ENCODE assay signal across 11 cellular contexts in genomic region chr4:6834867-6835266, GRCh38. TPM values are rescaled to one million over a fixed set of nuclear protein-coding genes. Genes with fewer than 3 reads are reported as not detected.
DNase-seq lines count a peak whose midpoint lies in the region; TF ChIP-seq lines count a peak whose summit lies in the region.
"Had no signal": no experiment of that assay in that cellular context is flagged by ENCODE, and none has a peak within 500 bp of the region (broad histone marks: within the 10 kb centered on the region; RNA-seq: fewer than 3 reads in every experiment).

No MANE protein-coding gene starts in this region.

- peaks cover under 1 to 4% of the 10 kb centered on the region in 2 donors for H3K4me1 ChIP-seq in esophagus (ENCODE audit: control insufficient read depth in 2 of 2, insufficient read depth in 2 of 2, low read length in 1 of 2)

- H3K9me3 ChIP-seq in esophagus (ENCODE audit: control insufficient read depth in 2 of 2, insufficient read depth in 1 of 2, low read depth in 1 of 2, low read length in 1 of 2), result no peaks in the 10 kb centered on the region

- TF ChIP-seq CTCF in HFFc6 (IDR thresholded peaks at IDR 0.05) (no peak), progenitor cell of endocrine pancreas (IDR thresholded peaks at IDR 0.05; ENCODE audit: unreplicated experiment) (no peak)

- peaks cover 0 to 4% of the 10 kb centered on the region in 2 donors for H3K36me3 ChIP-seq in esophagus (ENCODE audit: control insufficient read depth in 2 of 2, insufficient read depth in 2 of 2, low read length in 1 of 2)

- peak; percentile 39 for DNase-seq in HFFc6
- DNase-seq in RPMI7951 (ENCODE audit: low read depth), result peak; percentile 10
- no peak for DNase-seq in progenitor cell of endocrine pancreas (ENCODE audit: low spot score, unreplicated experiment)
- no peak for DNase-seq in DMS79 (lab: John Stamatoyannopoulos, UW)
- DNase-seq in NCI-H146 (lab: John Stamatoyannopoulos, UW), result no peak
- DNase-seq in cortex of kidney (lab: John Stamatoyannopoulos, UW), result no peak
- DNase-seq: activated CD4-positive, alpha-beta T cell treated with anti-CD3 and anti-CD28 coated beads for 36 hours; NCI-H2029 treated with DMSO at 0.1 percent for 48 hours; T-helper 1 cell had no signal

- peak overlapping the region; percentile 25 to 86 for H3K27ac ChIP-seq in esophagus (ENCODE audit: low read depth in 2 of 2, low read length in 1 of 2)

- no peak overlapping the region; the same call in 1 of the 2 replicates for H3K27ac Mint-ChIP-seq in HFFc6
- peak overlapping the region; percentile 20 for H3K27ac Mint-ChIP-seq in progenitor cell of endocrine pancreas
- H3K27ac Mint-ChIP-seq: activated CD4-positive, alpha-beta T cell treated with anti-CD3 and anti-CD28 coated beads for 36 hours had no signal

- no peaks in the 10 kb centered on the region for H3K27me3 ChIP-seq in esophagus (ENCODE audit: control insufficient read depth in 1 of 2, insufficient read depth in 2 of 2, low read length in 2 of 2)

- H3K4me3 Mint-ChIP-seq in HFFc6, result no peak overlapping the region
- H3K4me3 Mint-ChIP-seq in progenitor cell of endocrine pancreas (ENCODE audit: low read depth), result no peak overlapping the region
- H3K4me3 Mint-ChIP-seq: activated CD4-positive, alpha-beta T cell treated with anti-CD3 and anti-CD28 coated beads for 36 hours; neural crest cell had no signal

- WGBS in esophagus, 2 donors, result 82% methylated on average over 3 of the region's 3 CpGs

- H3K36me3 Mint-ChIP-seq in HFFc6 (ENCODE audit: low read depth) (peaks cover 20% of the 10 kb centered on the region), progenitor cell of endocrine pancreas (ENCODE audit: insufficient read depth) (peaks cover 39% of the 10 kb centered on the region)

- H3K27me3 Mint-ChIP-seq in HFFc6 (ENCODE audit: insufficient read depth) (peaks cover 1% of the 10 kb centered on the region; the same call in 1 of the 2 replicates), progenitor cell of endocrine pancreas (no peaks in the 10 kb centered on the region)
- H3K27me3 Mint-ChIP-seq: activated CD4-positive, alpha-beta T cell treated with anti-CD3 and anti-CD28 coated beads for 36 hours had no signal

- H3K9me3 Mint-ChIP-seq in HFFc6 (no peaks in the 10 kb centered on the region), progenitor cell of endocrine pancreas (ENCODE audit: low read depth) (no peaks in the 10 kb centered on the region)

- peaks cover 14% of the 10 kb centered on the region for H3K4me1 Mint-ChIP-seq in HFFc6 (ENCODE audit: low read depth)
- H3K4me1 Mint-ChIP-seq in progenitor cell of endocrine pancreas (ENCODE audit: low read depth), result peaks cover 10% of the 10 kb centered on the region

- no peak overlapping the region for H3K4me3 ChIP-seq in esophagus (ENCODE audit: low read depth in 1 of 2, low read length in 2 of 2)

RNA-seq across cellular contexts. Expression of gene KIAA0232, which starts 52.3 kb away (rescaled TPM):
- 10 to 100 TPM; 15.2 to 21.2 (median 19.0) TPM for total RNA-seq in HFFc6 (2021; fragmentation: NEBNext Ultra II Directional; extraction: Animal tissue kit (Norgen Biotek cat#: 25700))
- total RNA-seq in RPMI7951 (2014; rRNA removed; shearing (Covaris generic)), result 14.1 and 17.4 TPM in 2 replicates
- 10 to 100 TPM in 1 of 2 donors, 1 to 10 TPM in 1; 9.3 to 10.5 TPM for polyA plus RNA-seq in esophagus
- 50.3 and 52.8 TPM in 2 replicates for total RNA-seq in progenitor cell of endocrine pancreas

Comparison
In these comparisons a context has a peak if more than half of its experiments do, and no peak if none do; other contexts are left out.
1. DNase-seq: peak in HFFc6 (single experiment) and RPMI7951 (single experiment); none in progenitor cell of endocrine pancreas (single experiment), DMS79 (single experiment), NCI-H146 (single experiment) and cortex of kidney (single experiment).